1 cellular context compared by ENCODE assay signal in the genomic region with DNA sequence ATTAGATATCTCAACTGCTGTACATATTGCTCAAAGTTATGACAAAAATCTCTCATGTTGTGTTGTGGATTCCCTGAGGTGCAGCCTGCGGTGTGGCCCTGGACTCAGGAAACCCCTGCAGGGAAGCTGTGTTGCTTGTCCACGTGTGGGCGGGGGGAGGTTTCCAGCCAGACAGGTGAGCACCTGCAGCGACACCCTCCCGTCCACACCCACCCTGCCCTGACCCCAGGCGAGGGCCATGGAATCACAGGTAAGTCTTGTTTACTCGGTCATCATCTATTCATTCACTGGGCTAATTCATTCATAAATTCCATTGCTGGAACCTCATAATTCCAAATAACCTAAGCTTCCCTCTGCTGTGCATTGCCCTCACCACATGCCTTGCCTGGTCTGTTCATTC.
TF ChIP-seq lines count a peak whose summit lies in the region.

No MANE protein-coding gene starts in this region.

TF ChIP-seq in H1, 55 proteins besides CTCF, POLR2A, EP300 and RAD21 (continued from another document):
- TF ChIP-seq, protein P1, sequence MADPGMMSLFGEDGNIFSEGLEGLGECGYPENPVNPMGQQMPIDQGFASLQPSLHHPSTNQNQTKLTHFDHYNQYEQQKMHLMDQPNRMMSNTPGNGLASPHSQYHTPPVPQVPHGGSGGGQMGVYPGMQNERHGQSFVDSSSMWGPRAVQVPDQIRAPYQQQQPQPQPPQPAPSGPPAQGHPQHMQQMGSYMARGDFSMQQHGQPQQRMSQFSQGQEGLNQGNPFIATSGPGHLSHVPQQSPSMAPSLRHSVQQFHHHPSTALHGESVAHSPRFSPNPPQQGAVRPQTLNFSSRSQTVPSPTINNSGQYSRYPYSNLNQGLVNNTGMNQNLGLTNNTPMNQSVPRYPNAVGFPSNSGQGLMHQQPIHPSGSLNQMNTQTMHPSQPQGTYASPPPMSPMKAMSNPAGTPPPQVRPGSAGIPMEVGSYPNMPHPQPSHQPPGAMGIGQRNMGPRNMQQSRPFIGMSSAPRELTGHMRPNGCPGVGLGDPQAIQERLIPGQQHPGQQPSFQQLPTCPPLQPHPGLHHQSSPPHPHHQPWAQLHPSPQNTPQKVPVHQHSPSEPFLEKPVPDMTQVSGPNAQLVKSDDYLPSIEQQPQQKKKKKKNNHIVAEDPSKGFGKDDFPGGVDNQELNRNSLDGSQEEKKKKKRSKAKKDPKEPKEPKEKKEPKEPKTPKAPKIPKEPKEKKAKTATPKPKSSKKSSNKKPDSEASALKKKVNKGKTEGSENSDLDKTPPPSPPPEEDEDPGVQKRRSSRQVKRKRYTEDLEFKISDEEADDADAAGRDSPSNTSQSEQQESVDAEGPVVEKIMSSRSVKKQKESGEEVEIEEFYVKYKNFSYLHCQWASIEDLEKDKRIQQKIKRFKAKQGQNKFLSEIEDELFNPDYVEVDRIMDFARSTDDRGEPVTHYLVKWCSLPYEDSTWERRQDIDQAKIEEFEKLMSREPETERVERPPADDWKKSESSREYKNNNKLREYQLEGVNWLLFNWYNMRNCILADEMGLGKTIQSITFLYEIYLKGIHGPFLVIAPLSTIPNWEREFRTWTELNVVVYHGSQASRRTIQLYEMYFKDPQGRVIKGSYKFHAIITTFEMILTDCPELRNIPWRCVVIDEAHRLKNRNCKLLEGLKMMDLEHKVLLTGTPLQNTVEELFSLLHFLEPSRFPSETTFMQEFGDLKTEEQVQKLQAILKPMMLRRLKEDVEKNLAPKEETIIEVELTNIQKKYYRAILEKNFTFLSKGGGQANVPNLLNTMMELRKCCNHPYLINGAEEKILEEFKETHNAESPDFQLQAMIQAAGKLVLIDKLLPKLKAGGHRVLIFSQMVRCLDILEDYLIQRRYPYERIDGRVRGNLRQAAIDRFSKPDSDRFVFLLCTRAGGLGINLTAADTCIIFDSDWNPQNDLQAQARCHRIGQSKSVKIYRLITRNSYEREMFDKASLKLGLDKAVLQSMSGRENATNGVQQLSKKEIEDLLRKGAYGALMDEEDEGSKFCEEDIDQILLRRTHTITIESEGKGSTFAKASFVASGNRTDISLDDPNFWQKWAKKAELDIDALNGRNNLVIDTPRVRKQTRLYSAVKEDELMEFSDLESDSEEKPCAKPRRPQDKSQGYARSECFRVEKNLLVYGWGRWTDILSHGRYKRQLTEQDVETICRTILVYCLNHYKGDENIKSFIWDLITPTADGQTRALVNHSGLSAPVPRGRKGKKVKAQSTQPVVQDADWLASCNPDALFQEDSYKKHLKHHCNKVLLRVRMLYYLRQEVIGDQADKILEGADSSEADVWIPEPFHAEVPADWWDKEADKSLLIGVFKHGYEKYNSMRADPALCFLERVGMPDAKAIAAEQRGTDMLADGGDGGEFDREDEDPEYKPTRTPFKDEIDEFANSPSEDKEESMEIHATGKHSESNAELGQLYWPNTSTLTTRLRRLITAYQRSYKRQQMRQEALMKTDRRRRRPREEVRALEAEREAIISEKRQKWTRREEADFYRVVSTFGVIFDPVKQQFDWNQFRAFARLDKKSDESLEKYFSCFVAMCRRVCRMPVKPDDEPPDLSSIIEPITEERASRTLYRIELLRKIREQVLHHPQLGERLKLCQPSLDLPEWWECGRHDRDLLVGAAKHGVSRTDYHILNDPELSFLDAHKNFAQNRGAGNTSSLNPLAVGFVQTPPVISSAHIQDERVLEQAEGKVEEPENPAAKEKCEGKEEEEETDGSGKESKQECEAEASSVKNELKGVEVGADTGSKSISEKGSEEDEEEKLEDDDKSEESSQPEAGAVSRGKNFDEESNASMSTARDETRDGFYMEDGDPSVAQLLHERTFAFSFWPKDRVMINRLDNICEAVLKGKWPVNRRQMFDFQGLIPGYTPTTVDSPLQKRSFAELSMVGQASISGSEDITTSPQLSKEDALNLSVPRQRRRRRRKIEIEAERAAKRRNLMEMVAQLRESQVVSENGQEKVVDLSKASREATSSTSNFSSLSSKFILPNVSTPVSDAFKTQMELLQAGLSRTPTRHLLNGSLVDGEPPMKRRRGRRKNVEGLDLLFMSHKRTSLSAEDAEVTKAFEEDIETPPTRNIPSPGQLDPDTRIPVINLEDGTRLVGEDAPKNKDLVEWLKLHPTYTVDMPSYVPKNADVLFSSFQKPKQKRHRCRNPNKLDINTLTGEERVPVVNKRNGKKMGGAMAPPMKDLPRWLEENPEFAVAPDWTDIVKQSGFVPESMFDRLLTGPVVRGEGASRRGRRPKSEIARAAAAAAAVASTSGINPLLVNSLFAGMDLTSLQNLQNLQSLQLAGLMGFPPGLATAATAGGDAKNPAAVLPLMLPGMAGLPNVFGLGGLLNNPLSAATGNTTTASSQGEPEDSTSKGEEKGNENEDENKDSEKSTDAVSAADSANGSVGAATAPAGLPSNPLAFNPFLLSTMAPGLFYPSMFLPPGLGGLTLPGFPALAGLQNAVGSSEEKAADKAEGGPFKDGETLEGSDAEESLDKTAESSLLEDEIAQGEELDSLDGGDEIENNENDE (IDR thresholded peaks at IDR 0.05; ENCODE audit: insufficient replicate concordance, low read length) = no peak
- TF ChIP-seq RXRA (IDR thresholded peaks at IDR 0.05; ENCODE audit: insufficient read depth, low read depth, low read length) (no peak), CHD2 (IDR thresholded peaks at IDR 0.05; ENCODE audit: low read length) (no peak), CEBPB (IDR thresholded peaks at IDR 0.05; ENCODE audit: low read depth, low read length) (no peak), RFX5 (IDR thresholded peaks at IDR 0.05; ENCODE audit: borderline replicate concordance, low read depth, low read length) (no peak)
